In the genomic region with DNA sequence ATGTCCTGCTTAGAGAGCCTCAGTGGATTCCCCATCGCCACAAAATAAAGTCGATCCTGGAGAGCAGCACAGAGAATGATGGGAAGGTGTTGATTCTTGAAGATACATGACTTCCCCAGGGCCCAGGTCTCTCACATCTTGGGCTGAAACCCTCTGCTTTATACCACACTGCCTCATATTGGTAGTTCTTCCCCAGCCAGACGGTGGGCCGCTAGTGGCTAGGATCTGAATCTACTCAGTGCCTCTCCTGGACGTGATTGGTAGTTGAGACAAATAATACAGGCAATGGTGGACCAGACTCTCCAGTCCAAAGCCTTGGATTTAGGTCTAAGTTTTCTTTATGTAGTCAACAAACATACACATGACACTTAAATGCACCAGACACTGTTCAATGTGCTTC, we compare ENCODE assay signal across 22 cellular contexts. TPM values are rescaled to one million over a fixed set of nuclear protein-coding genes. Genes with fewer than 3 reads are reported as not detected.
DNase-seq lines count a peak whose midpoint lies in the region; ATAC-seq and TF ChIP-seq lines count a peak whose summit lies in the region.
"Had no signal": no experiment of that assay in that cellular context is flagged by ENCODE, and none has a peak within 500 bp of the region (broad histone marks: within the 10 kb centered on the region; RNA-seq: fewer than 3 reads in every experiment).

No MANE protein-coding gene starts in this region.

- CTCF ChIA-PET in GM10248 (lab: Yijun Ruan, JAX): interaction anchor here (1.0 to 4.3 kb wide), 7 partner anchors 9 to 272 kb away, joined by 3 to 43 read pairs (median 5); no protein-coding TSS in a partner anchor

- peak overlapping the region; percentile 88 for H3K4me2 ChIP-seq in BLaER1
- peak overlapping the region in 8 of 11 experiments; percentile 63 to 89 (median 84); a peak in 16 of 22 replicates for H3K4me2 ChIP-seq in BLaER1 treated with 17β-estradiol and CSF1 and Interleukin-3, amounts not matched to agents 10 nM and 100 nM

- no peak overlapping the region for H3K4me3 Mint-ChIP-seq in T-helper 17 cell
- H3K4me3 Mint-ChIP-seq: CD8-positive, alpha-beta T cell; HFFc6 had no signal

- peaks cover 54% of the 10 kb centered on the region for H3K4me1 ChIP-seq in BLaER1
- peaks cover 8 to 63% (median 50%) of the 10 kb centered on the region in 10 experiments; a peak in 19 of 20 replicates for H3K4me1 ChIP-seq in BLaER1 treated with 17β-estradiol and CSF1 and Interleukin-3, amounts not matched to agents 10 nM and 100 nM

- POLR2A ChIA-PET in GM10248 (lab: Yijun Ruan, JAX): no interaction called here

- no peaks in the 10 kb centered on the region for H3K9me3 ChIP-seq in BLaER1
- no peaks in the 10 kb centered on the region for H3K9me3 ChIP-seq in BLaER1 treated with 17β-estradiol and CSF1 and Interleukin-3, amounts not matched to agents 10 nM and 100 nM (replicated peaks in 1 of 11)
- no peaks in the 10 kb centered on the region for H3K9me3 ChIP-seq in T-helper 17 cell (ENCODE audit: control insufficient read depth, low read length, poor library complexity, severe bottlenecking)
- H3K9me3 ChIP-seq: MG63, SJSA1 had no signal

- TF ChIP-seq CTCF in GM10248 (IDR thresholded peaks at IDR 0.05; ENCODE audit: control extremely low read depth, extremely low read depth, low read depth, missing control alignments): no peak

- no peaks in the 10 kb centered on the region for H3K27me3 Mint-ChIP-seq in T-helper 17 cell

- no peak for DNase-seq in T-helper 17 cell
- DNase-seq in mesenteric fat pad (ENCODE audit: low spot score): peak; percentile 37
- DNase-seq in occipital lobe (lab: John Stamatoyannopoulos, UW): no peak
- no peak for DNase-seq in GM10248 (ENCODE audit: extremely low spot score)
- DNase-seq: ACHN; C1 segment of cervical spinal cord; Calu3; CD8-positive, alpha-beta T cell; HFFc6; MG63; NCI-H1417 treated with DMSO at 0.1 percent for 48 hours; NCI-H187 treated with DMSO at 0.1 percent for 48 hours; NCI-H2107; NCI-H446 treated with DMSO at 0.1 percent for 48 hours; NCI-H526 treated with DMSO at 0.1 percent for 48 hours; OCI-M1 had no signal

- H4K20me1 ChIP-seq in BLaER1: peaks cover 58% of the 10 kb centered on the region
- H4K20me1 ChIP-seq in BLaER1 treated with 17β-estradiol and CSF1 and Interleukin-3, amounts not matched to agents 10 nM and 100 nM: peaks cover 9 to 58% (median 36%) of the 10 kb centered on the region in 11 experiments; a peak in 20 of 22 replicates

- no peak overlapping the region for H3K9ac ChIP-seq in BLaER1
- H3K9ac ChIP-seq in BLaER1 treated with 17β-estradiol and CSF1 and Interleukin-3, amounts not matched to agents 10 nM and 100 nM: no peak overlapping the region

- H3K36me3 Mint-ChIP-seq in T-helper 17 cell (ENCODE audit: low read depth): peaks cover 5% of the 10 kb centered on the region
- H3K36me3 Mint-ChIP-seq: CD8-positive, alpha-beta T cell had no signal

- H3K36me3 ChIP-seq in BLaER1: no peaks in the 10 kb centered on the region
- H3K36me3 ChIP-seq in BLaER1 treated with 17β-estradiol and CSF1 and Interleukin-3, amounts not matched to agents 10 nM and 100 nM: peaks cover 0 to 14% (median 0%) of the 10 kb centered on the region in 11 experiments; a peak in 3 of 22 replicates
- H3K36me3 ChIP-seq: MG63, SJSA1 had no signal

- peaks cover 22% of the 10 kb centered on the region for H3K4me1 Mint-ChIP-seq in T-helper 17 cell

- H3K27ac Mint-ChIP-seq in T-helper 17 cell: peak overlapping the region; percentile 91
- H3K27ac Mint-ChIP-seq: CD8-positive, alpha-beta T cell; HFFc6 had no signal

- 0 out of 2 replicates have a peak, but pooled peaks cover 4% of the 10 kb centered on the region for H3K27me3 ChIP-seq in BLaER1
- peaks cover 0 to 9% (median 4%) of the 10 kb centered on the region in 11 experiments; a peak in 4 of 22 replicates for H3K27me3 ChIP-seq in BLaER1 treated with 17β-estradiol and CSF1 and Interleukin-3, amounts not matched to agents 10 nM and 100 nM
- H3K27me3 ChIP-seq: MG63, SJSA1 had no signal

- H3K4me3 ChIP-seq in BLaER1: no peak overlapping the region
- no peak overlapping the region for H3K4me3 ChIP-seq in BLaER1 treated with 17β-estradiol and CSF1 and Interleukin-3, amounts not matched to agents 10 nM and 100 nM
- H3K4me3 ChIP-seq: K562, MG63, SJSA1 had no signal

- no peak for ATAC-seq in T-helper 17 cell
- no peak for ATAC-seq in activated CD4-positive, CD25-positive, alpha-beta regulatory T cell treated with anti-CD3 and anti-CD28 coated beads, Interleukin-2, amount 50 U/mL, for 24 hours
- ATAC-seq: CD8-positive, alpha-beta T cell; K562; Right ventricle myocardium inferior had no signal

- no peak overlapping the region for H3K27ac ChIP-seq in BLaER1
- H3K27ac ChIP-seq in BLaER1 treated with 17β-estradiol and CSF1 and Interleukin-3, amounts not matched to agents 10 nM and 100 nM: no peak overlapping the region
- H3K27ac ChIP-seq: SJSA1 had no signal

RNA-seq across cellular contexts. Expression of gene RAB11A, which starts 49.6 kb away (rescaled TPM):
- total RNA-seq in T-helper 17 cell (100 to 1,000 TPM; 102 to 122 TPM), mesenteric fat pad (207 TPM), occipital lobe (169 TPM)
